18 cellular contexts compared by ENCODE assay signal in genomic region chr2:46200861-46201605, GRCh38.
A peak's percentile ranks its signal among the peaks of the same experiment; 100 is the strongest.
DNase-seq lines count a peak whose midpoint lies in the region; ATAC-seq and TF ChIP-seq lines count a peak whose summit lies in the region.
"Had no signal": no experiment of that assay in that cellular context is flagged by ENCODE, and none has a peak within 500 bp of the region (broad histone marks: within the 10 kb centered on the region; RNA-seq: fewer than 3 reads in every experiment).

No MANE protein-coding gene starts in this region.

- DNase-seq in mammary epithelial cell (no peak), MCF 10A (ENCODE audit: unreplicated experiment) (no peak), dermis blood vessel endothelial cell (peak; percentile 43), left lobe of liver (ENCODE audit: low spot score) (no peak)
- DNase-seq in stimulated activated naive B cell treated with anti-CD40 and anti-IgM and Interleukin-4, amounts not matched to agents 10 μg/mL and 1 μg/mL and 100 μg/mL, for 72 hours: no peak
- DNase-seq in stimulated activated CD4-positive, alpha-beta T cell treated with anti-CD3 and anti-CD28 coated beads, Interleukin-4, amount 100 ng/mL, for 24 hours: no peak
- DNase-seq: activated CD4-positive, alpha-beta memory T cell treated with anti-CD3 and anti-CD28 coated beads for 36 hours; amygdala; cerebellar nuclear complex; EL; kidney glomerular epithelial cell; NCI-H2029; retina; stomach had no signal

- BruUV-seq in mammary epithelial cell (replicated peaks; lab: Mats Ljungman, UMichigan): no TSS peak
- no TSS peak for BruUV-seq in MCF 10A (replicated peaks; lab: Mats Ljungman, UMichigan)

- no peaks in the 10 kb centered on the region for H4K20me1 ChIP-seq in mammary epithelial cell (ENCODE audit: insufficient read depth, low read length)
- H4K20me1 ChIP-seq in Loucy (ENCODE audit: insufficient read depth, low read length, poor library complexity, severe bottlenecking): no peaks in the 10 kb centered on the region

- POLR2A ChIA-PET in MCF 10A (lab: Yijun Ruan, JAX): interaction anchor here (1.0 to 1.4 kb wide), 2 partner anchors 9 to 138 kb away, joined by 3 to 7 read pairs; no protein-coding TSS in a partner anchor

- in situ Hi-C loops in mammary epithelial cell (cut with MboI; ENCODE audit: low sequenced_read_pairs in 2 of 2): no loop called here

- H3F3A ChIP-seq in Loucy (ENCODE audit: low read depth): no peaks in the 10 kb centered on the region

- 93% methylated on average over 6 of the region's 7 CpGs for WGBS in mammary epithelial cell (ENCODE audit: low coverage, missing lambda C conversion rate)

- peaks cover 5% of the 10 kb centered on the region for H3K9me3 ChIP-seq in mammary epithelial cell (replicated peaks; ENCODE audit: insufficient read depth, low read length)
- no peaks in the 10 kb centered on the region for H3K9me3 ChIP-seq in Loucy (ENCODE audit: insufficient read depth, low read depth, low read length)
- H3K9me3 ChIP-seq: HAP-1, stomach had no signal

- peak overlapping the region; percentile 22 for H2AFZ ChIP-seq in mammary epithelial cell (ENCODE audit: low read depth, low read length)
- no peak overlapping the region for H2AFZ ChIP-seq in Loucy (ENCODE audit: low read length)
- H2AFZ ChIP-seq: neural progenitor cell had no signal

- H3K9ac ChIP-seq in mammary epithelial cell (ENCODE audit: insufficient read depth, low read length) (no peak overlapping the region), Loucy (ENCODE audit: low read depth, low read length, poor library complexity, severe bottlenecking) (no peak overlapping the region)
- H3K9ac ChIP-seq: neural progenitor cell had no signal

- peaks cover 14% of the 10 kb centered on the region for H3K9me3 Mint-ChIP-seq in MCF 10A (ENCODE audit: unreplicated experiment)
- peaks cover 0 to 6% of the 10 kb centered on the region in 2 donors for H3K9me3 Mint-ChIP-seq in stimulated activated naive B cell treated with anti-CD40 and anti-IgM and Interleukin-4, amounts not matched to agents 10 μg/mL and 1 μg/mL and 100 μg/mL, for 72 hours
- H3K9me3 Mint-ChIP-seq: activated CD4-positive, alpha-beta memory T cell treated with anti-CD3 and anti-CD28 coated beads for 36 hours had no signal

- dilution Hi-C loops in mammary epithelial cell (cut with HindIII; ENCODE audit: low sequenced_read_pairs): no loop called here

- H3K27me3 ChIP-seq in mammary epithelial cell (ENCODE audit: insufficient read depth, low read length): no peaks in the 10 kb centered on the region
- no peaks in the 10 kb centered on the region for H3K27me3 ChIP-seq in Loucy (ENCODE audit: insufficient read depth, low read length, poor library complexity, severe bottlenecking)
- H3K27me3 ChIP-seq: neural progenitor cell, stomach had no signal

- H3K36me3 Mint-ChIP-seq in MCF 10A (ENCODE audit: insufficient read depth, unreplicated experiment): peaks cover 7% of the 10 kb centered on the region
- no peaks in the 10 kb centered on the region for H3K36me3 Mint-ChIP-seq in stimulated activated naive B cell treated with anti-CD40 and anti-IgM and Interleukin-4, amounts not matched to agents 10 μg/mL and 1 μg/mL and 100 μg/mL, for 72 hours
- H3K36me3 Mint-ChIP-seq: activated CD4-positive, alpha-beta memory T cell treated with anti-CD3 and anti-CD28 coated beads for 36 hours; neural progenitor cell had no signal

- H3K27ac ChIP-seq in mammary epithelial cell (ENCODE audit: insufficient read depth, low read depth, low read length): no peak overlapping the region
- H3K27ac ChIP-seq: neural progenitor cell had no signal

- intact Hi-C loops in mammary epithelial cell (cut with micrococcal nuclease) (no loop called here), MCF 10A (cut with micrococcal nuclease) (no loop called here)

- H3K27ac Mint-ChIP-seq in MCF 10A (ENCODE audit: low read depth, unreplicated experiment): no peak overlapping the region
- peak overlapping the region; percentile 37 for H3K27ac Mint-ChIP-seq in stimulated activated naive B cell treated with anti-CD40 and anti-IgM and Interleukin-4, amounts not matched to agents 10 μg/mL and 1 μg/mL and 100 μg/mL, for 72 hours
- H3K27ac Mint-ChIP-seq: activated CD4-positive, alpha-beta memory T cell treated with anti-CD3 and anti-CD28 coated beads for 36 hours; neural progenitor cell had no signal

- no peak overlapping the region for H3K4me3 ChIP-seq in mammary epithelial cell (replicated peaks in 1 of 3; ENCODE audit: insufficient read depth in 1 of 3, low read depth in 2 of 3, low read length in 3 of 3)
- no peak overlapping the region for H3K4me3 ChIP-seq in Loucy (ENCODE audit: low read length, poor library complexity, severe bottlenecking)
- H3K4me3 ChIP-seq: HAP-1, neural progenitor cell, stomach had no signal

- TF ChIP-seq CTCF in mammary epithelial cell (conservative IDR thresholded peaks at IDR 0.05 in 1 of 2, IDR thresholded peaks at IDR 0.05 in 1 of 2; ENCODE audit: extremely low read depth in 1 of 2, insufficient read depth in 1 of 2, low read depth in 1 of 2, low read length in 2 of 2) (no peak), MCF 10A (IDR thresholded peaks at IDR 0.05; ENCODE audit: unreplicated experiment) (no peak), Loucy (conservative IDR thresholded peaks at IDR 0.05; ENCODE audit: low read length) (no peak)

- no peaks in the 10 kb centered on the region for H3K79me2 ChIP-seq in mammary epithelial cell (ENCODE audit: insufficient read depth, low read length)
- no peaks in the 10 kb centered on the region for H3K79me2 ChIP-seq in Loucy (ENCODE audit: insufficient read depth, low read length)

- no peak for ATAC-seq in stimulated activated naive B cell treated with anti-CD40 and anti-IgM and Interleukin-4, amounts not matched to agents 10 μg/mL and 1 μg/mL and 100 μg/mL, for 72 hours (replicated peaks)
- ATAC-seq in left lobe of liver (no peak), HG03439 (IDR thresholded peaks at IDR 0.05; ENCODE audit: unreplicated experiment) (no peak)

- H3K4me3 Mint-ChIP-seq in MCF 10A (ENCODE audit: unreplicated experiment): no peak overlapping the region
- no peak overlapping the region for H3K4me3 Mint-ChIP-seq in stimulated activated naive B cell treated with anti-CD40 and anti-IgM and Interleukin-4, amounts not matched to agents 10 μg/mL and 1 μg/mL and 100 μg/mL, for 72 hours
- H3K4me3 Mint-ChIP-seq: activated CD4-positive, alpha-beta memory T cell treated with anti-CD3 and anti-CD28 coated beads for 36 hours; neural progenitor cell had no signal

- H3K9me2 ChIP-seq in Loucy (replicated peaks; ENCODE audit: low read depth, low read length): no peaks in the 10 kb centered on the region

- H3K36me3 ChIP-seq in mammary epithelial cell (ENCODE audit: insufficient read depth, low read length): no peaks in the 10 kb centered on the region
- H3K36me3 ChIP-seq in Loucy (ENCODE audit: insufficient read depth, low read length): no peaks in the 10 kb centered on the region
- H3K36me3 ChIP-seq: HAP-1, neural progenitor cell, stomach had no signal

- H3K27me3 Mint-ChIP-seq in MCF 10A (ENCODE audit: insufficient read depth, unreplicated experiment): no peaks in the 10 kb centered on the region
- no peaks in the 10 kb centered on the region for H3K27me3 Mint-ChIP-seq in stimulated activated naive B cell treated with anti-CD40 and anti-IgM and Interleukin-4, amounts not matched to agents 10 μg/mL and 1 μg/mL and 100 μg/mL, for 72 hours

- CTCF ChIA-PET in mammary epithelial cell (lab: Charles Lee; ENCODE audit: low non-redundant PET): no interaction called here
- CTCF ChIA-PET in MCF 10A (lab: Yijun Ruan, JAX): interaction anchor here (0.5 to 0.6 kb wide), 2 partner anchors 128 to 590 kb away, joined by 3 read pairs; no protein-coding TSS in a partner anchor

- H3K4me1 Mint-ChIP-seq in MCF 10A (ENCODE audit: insufficient read depth, unreplicated experiment): peaks cover 6% of the 10 kb centered on the region
- H3K4me1 Mint-ChIP-seq in stimulated activated naive B cell treated with anti-CD40 and anti-IgM and Interleukin-4, amounts not matched to agents 10 μg/mL and 1 μg/mL and 100 μg/mL, for 72 hours: peaks cover 0 to 2% of the 10 kb centered on the region in 2 donors
- H3K4me1 Mint-ChIP-seq: neural progenitor cell had no signal

- H3K4me1 ChIP-seq in mammary epithelial cell (ENCODE audit: insufficient read depth, low read length) (peaks cover 17% of the 10 kb centered on the region), Loucy (ENCODE audit: insufficient read depth, low read length, poor library complexity, severe bottlenecking) (peaks cover 37% of the 10 kb centered on the region)
- H3K4me1 ChIP-seq: HAP-1, neural progenitor cell had no signal

- H3K4me2 ChIP-seq in mammary epithelial cell (ENCODE audit: insufficient read depth, low read depth, low read length) (no peak overlapping the region), Loucy (ENCODE audit: low read depth, low read length, poor library complexity, severe bottlenecking) (peak overlapping the region; percentile 28)
- H3K4me2 ChIP-seq: neural progenitor cell had no signal
